Comparison of ENCODE assay signal across 9 cellular contexts in genomic region chr20:47664068-47664437, GRCh38.
A peak's percentile ranks its signal among the peaks of the same experiment; 100 is the strongest.
DNase-seq lines count a peak whose midpoint lies in the region; ATAC-seq, FAIRE-seq and TF ChIP-seq lines count a peak whose summit lies in the region.
"Had no signal": no experiment of that assay in that cellular context is flagged by ENCODE, and none has a peak within 500 bp of the region (broad histone marks: within the 10 kb centered on the region; RNA-seq: fewer than 3 reads in every experiment).

No MANE protein-coding gene starts in this region.

- H3K4me1 ChIP-seq in DND-41 (ENCODE audit: insufficient read depth, low read length): no peaks in the 10 kb centered on the region
- H3K4me1 ChIP-seq in KMS-11 (ENCODE audit: low read depth, poor library complexity, severe bottlenecking): no peaks in the 10 kb centered on the region
- H3K4me1 ChIP-seq in trophoblast cell (ENCODE audit: control insufficient read depth in 1 of 2, insufficient read depth in 2 of 2, low read length in 2 of 2): peaks cover 13 to 18% of the 10 kb centered on the region in 2 experiments

- H4K12ac ChIP-seq in trophoblast cell (ENCODE audit: low read depth, low read length): no peak overlapping the region

- H3K27ac ChIP-seq in DND-41 (ENCODE audit: low read length) (no peak overlapping the region), KMS-11 (no peak overlapping the region), coronary artery (no peak overlapping the region), trophoblast cell (ENCODE audit: low read depth, low read length) (no peak overlapping the region)

- H2BK5ac ChIP-seq in trophoblast cell (ENCODE audit: low read depth, low read length, poor library complexity): no peak overlapping the region

- TF ChIP-seq CTCF in DND-41 (IDR thresholded peaks at IDR 0.05; ENCODE audit: borderline replicate concordance, extremely low read depth, low read length, poor library complexity, severe bottlenecking) (no peak), KMS-11 (conservative IDR thresholded peaks at IDR 0.05; ENCODE audit: low read depth, low read length) (peak; percentile 70), coronary artery (IDR thresholded peaks at IDR 0.05) (peak; percentile 5)

- H3K18ac ChIP-seq in trophoblast cell (ENCODE audit: low read length): no peak overlapping the region

- H4K20me1 ChIP-seq in DND-41 (ENCODE audit: insufficient read depth, low read length): 0 out of 2 replicates have a peak, but pooled peaks cover 4% of the 10 kb centered on the region
- H4K20me1 ChIP-seq in KMS-11 (ENCODE audit: insufficient read depth): no peaks in the 10 kb centered on the region

- H3K9ac ChIP-seq in DND-41 (ENCODE audit: low read depth, low read length) (no peak overlapping the region), KMS-11 (no peak overlapping the region), trophoblast cell (ENCODE audit: low read length) (no peak overlapping the region)

- no peak overlapping the region for H3K4me3 ChIP-seq in DND-41 (ENCODE audit: low read depth in 1 of 2, low read length in 2 of 2)
- no peak overlapping the region for H3K4me3 ChIP-seq in KMS-11 (IDR thresholded peaks at IDR 0.05; ENCODE audit: insufficient read depth, low read depth, low read length)
- no peak overlapping the region for H3K4me3 ChIP-seq in coronary artery
- no peak overlapping the region for H3K4me3 ChIP-seq in trophoblast cell (ENCODE audit: low read depth, low read length)
- H3K4me3 ChIP-seq: Peyer's patch had no signal

- H2BK12ac ChIP-seq in trophoblast cell (ENCODE audit: low read length): no peak overlapping the region

- H2AK5ac ChIP-seq in trophoblast cell (ENCODE audit: low read length): no peak overlapping the region

- H3K27me3 ChIP-seq in DND-41 (ENCODE audit: insufficient read depth, low read length, poor library complexity) (no peaks in the 10 kb centered on the region), KMS-11 (ENCODE audit: insufficient read depth, low read depth) (no peaks in the 10 kb centered on the region; the same call in 1 of the 2 replicates), trophoblast cell (ENCODE audit: insufficient read depth, low read length) (no peaks in the 10 kb centered on the region)
- H3K27me3 ChIP-seq: Peyer's patch had no signal

- DNase-seq in DND-41 (no peak), coronary artery (ENCODE audit: low spot score) (no peak), trophoblast cell (no peak), dermis blood vessel endothelial cell (no peak), urothelium cell line (ENCODE audit: low spot score) (no peak)

- H4K8ac ChIP-seq in trophoblast cell (ENCODE audit: low read depth, low read length): no peak overlapping the region

- H3K4me2 ChIP-seq in DND-41 (ENCODE audit: insufficient read depth, low read length) (no peak overlapping the region), KMS-11 (no peak overlapping the region), trophoblast cell (ENCODE audit: low read length) (no peak overlapping the region)

- H3K23ac ChIP-seq in trophoblast cell (ENCODE audit: low read length): no peak overlapping the region

- FAIRE-seq in urothelium cell line (lab: Jason Lieb, UNC): no peak
- FAIRE-seq: astrocyte had no signal

- no peak overlapping the region for H3K14ac ChIP-seq in trophoblast cell (ENCODE audit: low read length)

- H4K91ac ChIP-seq in trophoblast cell (ENCODE audit: low read depth, low read length): peak overlapping the region; percentile 3

- ATAC-seq in DND-41 (ENCODE audit: insufficient read depth, low read depth): peak; percentile 46
- ATAC-seq in HG03460 (IDR thresholded peaks at IDR 0.05; ENCODE audit: unreplicated experiment): no peak

- no peak overlapping the region for H3K4ac ChIP-seq in trophoblast cell (ENCODE audit: low read depth, low read length)

- peaks cover 7% of the 10 kb centered on the region for H3K79me1 ChIP-seq in trophoblast cell (ENCODE audit: low read length)

- no peak overlapping the region for H2BK120ac ChIP-seq in trophoblast cell (ENCODE audit: insufficient read depth, low read length, poor library complexity)

- no peaks in the 10 kb centered on the region for H3K36me3 ChIP-seq in DND-41 (ENCODE audit: insufficient read depth, low read length)
- H3K36me3 ChIP-seq in KMS-11 (ENCODE audit: insufficient read depth): no peaks in the 10 kb centered on the region
- H3K36me3 ChIP-seq in trophoblast cell (ENCODE audit: control insufficient read depth in 1 of 2, insufficient read depth in 2 of 2, low read length in 2 of 2): peaks cover 40 to 52% of the 10 kb centered on the region in 2 experiments

- H3K9me3 ChIP-seq in DND-41 (ENCODE audit: insufficient read depth, low read length, severe bottlenecking): no peaks in the 10 kb centered on the region
- peaks cover 3% of the 10 kb centered on the region for H3K9me3 ChIP-seq in trophoblast cell (ENCODE audit: insufficient read depth, low read depth, low read length)
- H3K9me3 ChIP-seq: Peyer's patch had no signal

- H2AFZ ChIP-seq in DND-41 (ENCODE audit: low read depth, low read length) (peak overlapping the region; percentile 32; the same call in 1 of the 2 replicates), KMS-11 (ENCODE audit: low read depth) (peak overlapping the region; percentile 4; the same call in 1 of the 2 replicates), trophoblast cell (ENCODE audit: insufficient read depth, low read length, poor library complexity) (no peak overlapping the region)

- H3K79me2 ChIP-seq in DND-41 (ENCODE audit: insufficient read depth, low read length): no peaks in the 10 kb centered on the region
- H3K79me2 ChIP-seq in KMS-11 (ENCODE audit: insufficient read depth, low read depth): no peaks in the 10 kb centered on the region
- H3K79me2 ChIP-seq in trophoblast cell (ENCODE audit: control insufficient read depth, insufficient read depth, low read length, poor library complexity): peaks cover 1% of the 10 kb centered on the region

- WGBS in trophoblast cell (ENCODE audit: extremely low coverage, insufficient coverage, insufficient read length): no CpG with 5 or more reads among the region's 2 CpGs
